ENCODE assay signal across 13 cellular contexts in the genomic region with DNA sequence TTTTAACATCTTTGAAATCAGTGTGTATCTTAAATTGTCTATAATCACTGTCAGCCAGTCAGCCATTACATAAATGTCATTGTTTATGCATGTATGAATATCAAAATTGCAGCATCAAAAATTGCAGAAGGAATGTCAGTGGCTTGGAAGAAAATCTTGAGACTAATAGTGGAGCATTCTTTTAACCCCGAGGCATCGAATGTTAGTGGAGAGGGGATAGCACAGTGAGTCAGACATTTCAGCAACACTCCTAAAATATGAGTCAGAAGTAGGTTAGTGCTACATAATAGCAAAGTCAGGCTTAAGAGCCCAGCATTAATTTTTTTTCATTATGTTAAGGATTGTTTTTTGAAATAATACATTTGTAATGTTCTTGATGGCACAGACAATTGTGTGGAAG. TPM values are rescaled to one million over a fixed set of nuclear protein-coding genes. Genes with fewer than 3 reads are reported as not detected.
DNase-seq lines count a peak whose midpoint lies in the region; ATAC-seq and TF ChIP-seq lines count a peak whose summit lies in the region.
"Had no signal": no experiment of that assay in that cellular context is flagged by ENCODE, and none has a peak within 500 bp of the region (broad histone marks: within the 10 kb centered on the region; RNA-seq: fewer than 3 reads in every experiment).

No MANE protein-coding gene starts in this region.

- POLR2A ChIA-PET in A673 (lab: Charles Lee; ENCODE audit: low non-redundant PET): no interaction called here

- peaks cover 0 to 6% of the 10 kb centered on the region in 2 donors for H3K4me1 Mint-ChIP-seq in stimulated activated naive B cell treated with anti-CD40 and anti-IgM and Interleukin-4, amounts not matched to agents 10 μg/mL and 1 μg/mL and 100 μg/mL, for 72 hours

- H3K4me3 ChIP-seq in A673 (ENCODE audit: low read depth, low read length, poor library complexity, severe bottlenecking) (no peak overlapping the region), tibial artery (no peak overlapping the region), gastrocnemius medialis (no peak overlapping the region)

- H3K4me1 ChIP-seq in A673 (ENCODE audit: insufficient read depth, low read length, poor library complexity, severe bottlenecking): no peaks in the 10 kb centered on the region
- H3K4me1 ChIP-seq in tibial artery: no peaks in the 10 kb centered on the region
- H3K4me1 ChIP-seq in gastrocnemius medialis: no peaks in the 10 kb centered on the region

- no peaks in the 10 kb centered on the region for H3K9me3 Mint-ChIP-seq in stimulated activated naive B cell treated with anti-CD40 and anti-IgM and Interleukin-4, amounts not matched to agents 10 μg/mL and 1 μg/mL and 100 μg/mL, for 72 hours
- H3K9me3 Mint-ChIP-seq: T-helper 2 cell treated with Interferon-gamma antibody and Interleukin-4, amounts not matched to agents 5 μg/mL and 100 μg/mL, for 36 hours had no signal

- CTCF ChIA-PET in A673 (lab: Charles Lee): no interaction called here

- intact Hi-C loops in A673 (cut with micrococcal nuclease; ENCODE audit: unreplicated experiment) (no loop called here), tibial artery (cut with DNase I; ENCODE audit: low total_unique reads) (no loop called here), gastrocnemius medialis (cut with DNase I; ENCODE audit: low total_unique reads) (no loop called here)

- TF ChIP-seq POLR2A in gastrocnemius medialis (IDR thresholded peaks at IDR 0.05): no peak

- H3K27me3 Mint-ChIP-seq in stimulated activated naive B cell treated with anti-CD40 and anti-IgM and Interleukin-4, amounts not matched to agents 10 μg/mL and 1 μg/mL and 100 μg/mL, for 72 hours: peaks cover 0 to 5% of the 10 kb centered on the region in 2 donors

- in situ Hi-C loops in gastrocnemius medialis (cut with MboI; ENCODE audit: low sequenced_read_pairs in 4 of 4): no loop called here

- no peaks in the 10 kb centered on the region for H3K36me3 ChIP-seq in A673 (ENCODE audit: insufficient read depth, low read length, poor library complexity, severe bottlenecking)
- no peaks in the 10 kb centered on the region for H3K36me3 ChIP-seq in tibial artery
- H3K36me3 ChIP-seq in gastrocnemius medialis: no peaks in the 10 kb centered on the region

- BruUV-seq in A673 (replicated peaks; lab: Mats Ljungman, UMichigan): no TSS peak

- DNase-seq in A673 (ENCODE audit: low spot score): peak; percentile 45
- peak; percentile 92 for DNase-seq in HT1080 (ENCODE audit: low read depth)
- peak; percentile 85 for DNase-seq in amniotic stem cell (lab: John Stamatoyannopoulos, UW)
- peak; percentile 96 for DNase-seq in iris pigment epithelial cell (ENCODE audit: low read depth)
- DNase-seq in tibial artery: no peak
- DNase-seq in gastrocnemius medialis: no peak
- no peak for DNase-seq in stimulated activated naive B cell treated with anti-CD40 and anti-IgM and Interleukin-4, amounts not matched to agents 10 μg/mL and 1 μg/mL and 100 μg/mL, for 72 hours
- DNase-seq: activated T-cell treated with anti-CD3 and anti-CD28 coated beads, Interleukin-2, amount 50 U/mL, for 48 hours; left colon; NCI-H2171 treated with DMSO at 0.1 percent for 48 hours had no signal

- no peak overlapping the region for H3K4me3 Mint-ChIP-seq in stimulated activated naive B cell treated with anti-CD40 and anti-IgM and Interleukin-4, amounts not matched to agents 10 μg/mL and 1 μg/mL and 100 μg/mL, for 72 hours
- H3K4me3 Mint-ChIP-seq: T-helper 2 cell treated with Interferon-gamma antibody and Interleukin-4, amounts not matched to agents 5 μg/mL and 100 μg/mL, for 36 hours had no signal

- ATAC-seq in gastrocnemius medialis (no peak), GM21786 (IDR thresholded peaks at IDR 0.05; ENCODE audit: unreplicated experiment) (no peak)
- no peak for ATAC-seq in stimulated activated naive B cell treated with anti-CD40 and anti-IgM and Interleukin-4, amounts not matched to agents 10 μg/mL and 1 μg/mL and 100 μg/mL, for 72 hours (replicated peaks)
- ATAC-seq: left colon had no signal

- H3K27me3 ChIP-seq in A673 (replicated peaks; ENCODE audit: insufficient read depth, low read depth, low read length, poor library complexity) (no peaks in the 10 kb centered on the region), tibial artery (no peaks in the 10 kb centered on the region), gastrocnemius medialis (no peaks in the 10 kb centered on the region)

- H3K27ac ChIP-seq in A673 (ENCODE audit: low read depth, low read length, poor library complexity, severe bottlenecking) (no peak overlapping the region), tibial artery (no peak overlapping the region), gastrocnemius medialis (no peak overlapping the region)
- H3K27ac ChIP-seq: C4-2B had no signal

- TF ChIP-seq CTCF in A673 (conservative IDR thresholded peaks at IDR 0.05; ENCODE audit: low read depth, low read length): no peak
- TF ChIP-seq CTCF in tibial artery (IDR thresholded peaks at IDR 0.05): no peak
- TF ChIP-seq CTCF in gastrocnemius medialis (IDR thresholded peaks at IDR 0.05 in 4 of 5, conservative IDR thresholded peaks at IDR 0.05 in 1 of 5): no peak

- no peak overlapping the region for H3K27ac Mint-ChIP-seq in stimulated activated naive B cell treated with anti-CD40 and anti-IgM and Interleukin-4, amounts not matched to agents 10 μg/mL and 1 μg/mL and 100 μg/mL, for 72 hours
- H3K27ac Mint-ChIP-seq: T-helper 2 cell treated with Interferon-gamma antibody and Interleukin-4, amounts not matched to agents 5 μg/mL and 100 μg/mL, for 36 hours had no signal

- no peaks in the 10 kb centered on the region for H3K36me3 Mint-ChIP-seq in stimulated activated naive B cell treated with anti-CD40 and anti-IgM and Interleukin-4, amounts not matched to agents 10 μg/mL and 1 μg/mL and 100 μg/mL, for 72 hours

- no peaks in the 10 kb centered on the region for H3K9me3 ChIP-seq in A673 (ENCODE audit: low read depth, low read length, poor library complexity, severe bottlenecking)
- no peaks in the 10 kb centered on the region for H3K9me3 ChIP-seq in tibial artery
- no peaks in the 10 kb centered on the region for H3K9me3 ChIP-seq in gastrocnemius medialis

RNA-seq across cellular contexts. Expression of a gene that starts 45.5 kb away (rescaled TPM):
- total RNA-seq in A673 (2021) (315 and 358 TPM in 2 replicates), gastrocnemius medialis (10 to 100 TPM; 23.7 to 39.1 (median 30.5) TPM)
- total RNA-seq in HT1080 (2014; rRNA removed; shearing (Covaris generic)): 176 and 179 TPM in 2 replicates
- 146 and 541 TPM in 2 replicates for polyA plus RNA-seq in HT1080 (2015; cell fraction: cytosol; rRNA removed)
- polyA plus RNA-seq in HT1080 (2015; cell fraction: nucleus; rRNA removed): 96.6 and 104 TPM in 2 replicates

Comparison
In these comparisons a context has a peak if more than half of its experiments do, and no peak if none do; other contexts are left out.
1. DNase-seq: peak in A673 (single experiment), HT1080 (single experiment), amniotic stem cell (single experiment) and iris pigment epithelial cell (single experiment); none in tibial artery (0 of 2), gastrocnemius medialis (0 of 2) and stimulated activated naive B cell treated with anti-CD40 and anti-IgM and Interleukin-4, amounts not matched to agents 10 μg/mL and 1 μg/mL and 100 μg/mL, for 72 hours (single experiment).